In the genomic region with DNA sequence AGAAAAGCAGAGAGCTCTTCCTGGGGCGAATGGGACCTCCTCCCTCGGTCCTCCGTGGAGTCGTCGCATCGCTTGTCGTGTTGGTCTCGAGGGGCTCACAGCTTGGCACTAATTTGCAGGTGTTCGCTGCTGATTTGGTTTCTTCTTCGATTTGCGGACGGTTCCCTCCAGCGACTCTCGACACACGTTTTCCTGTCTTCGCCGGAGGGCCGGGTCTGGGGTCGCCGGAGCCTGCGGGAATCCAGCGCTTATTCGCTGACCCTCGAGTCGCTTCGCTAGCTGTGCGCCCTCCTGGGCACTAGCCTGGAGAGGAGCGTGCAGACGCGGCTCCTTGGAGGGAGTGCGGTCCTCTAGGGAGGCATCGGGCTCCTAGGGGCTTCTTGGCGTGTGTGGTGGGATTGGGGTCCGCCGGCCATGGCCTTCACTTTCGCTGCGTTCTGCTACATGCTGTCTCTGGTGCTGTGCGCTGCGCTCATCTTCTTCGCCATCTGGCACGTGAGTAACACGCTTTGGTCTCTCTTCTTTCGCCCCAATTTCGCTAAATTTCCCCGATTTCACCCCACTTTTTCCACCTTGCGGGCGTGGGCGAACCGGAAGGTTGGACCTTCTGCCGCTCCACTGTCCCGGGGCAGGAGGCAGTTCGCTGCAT, we compare ENCODE assay signal across 8 cellular contexts. TPM values are rescaled to one million over a fixed set of nuclear protein-coding genes. Genes with fewer than 3 reads are reported as not detected.
DNase-seq lines count a peak whose midpoint lies in the region; ATAC-seq and TF ChIP-seq lines count a peak whose summit lies in the region.

No MANE protein-coding gene starts in this region.

- intact Hi-C loops in heart left ventricle (cut with DNase I) (no loop called here), Right ventricle myocardium inferior (cut with DNase I) (no loop called here)

- no peak for TF ChIP-seq EP300 in upper lobe of left lung (IDR thresholded peaks at IDR 0.05)

- H3K27me3 Mint-ChIP-seq in activated naive CD8-positive, alpha-beta T cell: peaks cover 51% of the 10 kb centered on the region
- H3K27me3 Mint-ChIP-seq in immature natural killer cell (ENCODE audit: low read depth in 3 of 3): peaks cover 12 to 41% (median 15%) of the 10 kb centered on the region in 3 donors

- H3K27ac ChIP-seq in heart left ventricle (no peak overlapping the region), upper lobe of left lung (no peak overlapping the region)

- H3K9me3 ChIP-seq in heart left ventricle: peaks cover 0 to 5% (median 0%) of the 10 kb centered on the region in 12 donors
- no peaks in the 10 kb centered on the region for H3K9me3 ChIP-seq in upper lobe of left lung

- H3K9me3 Mint-ChIP-seq in activated naive CD8-positive, alpha-beta T cell (ENCODE audit: low read depth): peaks cover 2% of the 10 kb centered on the region
- H3K9me3 Mint-ChIP-seq in immature natural killer cell: peaks cover 0 to 2% (median 0%) of the 10 kb centered on the region in 6 donors

- no peak overlapping the region for H3K27ac Mint-ChIP-seq in activated naive CD8-positive, alpha-beta T cell
- H3K27ac Mint-ChIP-seq in immature natural killer cell: no peak overlapping the region

- H3K36me3 ChIP-seq in heart left ventricle: no peaks in the 10 kb centered on the region
- H3K36me3 ChIP-seq in upper lobe of left lung: no peaks in the 10 kb centered on the region

- H3K4me1 Mint-ChIP-seq in activated naive CD8-positive, alpha-beta T cell (ENCODE audit: low read depth): peaks cover 21% of the 10 kb centered on the region
- peaks cover 12 to 13% of the 10 kb centered on the region in 2 donors for H3K4me1 Mint-ChIP-seq in immature natural killer cell

- no peaks in the 10 kb centered on the region for H3K36me3 Mint-ChIP-seq in activated naive CD8-positive, alpha-beta T cell
- peaks cover 0 to 11% (median 0%) of the 10 kb centered on the region in 3 donors for H3K36me3 Mint-ChIP-seq in immature natural killer cell

- ATAC-seq in heart left ventricle (no peak), Right ventricle myocardium inferior (no peak), upper lobe of left lung (ENCODE audit: low FRiP score in 2 of 2) (no peak), HG03108 (IDR thresholded peaks at IDR 0.05; ENCODE audit: unreplicated experiment) (no peak), GM18858 (IDR thresholded peaks at IDR 0.05; ENCODE audit: unreplicated experiment) (no peak)

- H3K4me3 Mint-ChIP-seq in activated naive CD8-positive, alpha-beta T cell: peak overlapping the region; percentile 74
- H3K4me3 Mint-ChIP-seq in immature natural killer cell: peak overlapping the region; percentile 52 to 74 (median 60)

- DNase-seq in heart left ventricle (no peak), Right ventricle myocardium inferior (ENCODE audit: missing footprints) (no peak), immature natural killer cell (no peak), upper lobe of left lung (peak in 1 of 2 donors; percentile 60), AG08396 (ENCODE audit: low spot score) (no peak)

- H3K4me3 ChIP-seq in heart left ventricle (peak overlapping the region in 11 of 12 donors; percentile 1 to 55 (median 46)), upper lobe of left lung (peak overlapping the region in 3 of 4 donors; percentile 32 to 53 (median 41))

- H3K27me3 ChIP-seq in heart left ventricle (peaks cover 27 to 74% (median 48%) of the 10 kb centered on the region in 9 donors), upper lobe of left lung (peaks cover 0 to 28% (median 19%) of the 10 kb centered on the region in 4 donors)

- TF ChIP-seq POLR2A in heart left ventricle (IDR thresholded peaks at IDR 0.05): no peak
- no peak for TF ChIP-seq POLR2A in upper lobe of left lung (IDR thresholded peaks at IDR 0.05)

- 1 to 3% (median 2%) methylated on average over 33 to 52 of the region's 52 CpGs for WGBS in heart left ventricle, 4 donors
- WGBS in upper lobe of left lung, 2 donors: 2 to 6% methylated on average over 24 to 45 of the region's 52 CpGs

- TF ChIP-seq CTCF in heart left ventricle (IDR thresholded peaks at IDR 0.05) (no peak), upper lobe of left lung (IDR thresholded peaks at IDR 0.05) (no peak)

- H3K4me1 ChIP-seq in heart left ventricle (peaks cover 0 to 20% (median 11%) of the 10 kb centered on the region in 12 donors), upper lobe of left lung (peaks cover 19 to 29% (median 21%) of the 10 kb centered on the region in 4 donors)

RNA-seq across cellular contexts. Expression of gene CNIH3, which starts 0.8 kb away (rescaled TPM):
- total RNA-seq in heart left ventricle (1 to 10 TPM in 2 of 9 donors, under 1 TPM in 5, not detected in 2; 0.40 to 2.6 (median 0.75) TPM), Right ventricle myocardium inferior (1.2 TPM), upper lobe of left lung (1 to 10 TPM in 5 of 6 donors, under 1 TPM in 1; 0.39 to 4.2 (median 2.1) TPM)
- polyA plus RNA-seq in heart left ventricle (under 1 TPM; 0.34 to 0.50 TPM), immature natural killer cell (1 to 10 TPM; 1.3 to 2.0 (median 1.7) TPM)
